Comparison of ENCODE assay signal across 13 cellular contexts in the genomic region with DNA sequence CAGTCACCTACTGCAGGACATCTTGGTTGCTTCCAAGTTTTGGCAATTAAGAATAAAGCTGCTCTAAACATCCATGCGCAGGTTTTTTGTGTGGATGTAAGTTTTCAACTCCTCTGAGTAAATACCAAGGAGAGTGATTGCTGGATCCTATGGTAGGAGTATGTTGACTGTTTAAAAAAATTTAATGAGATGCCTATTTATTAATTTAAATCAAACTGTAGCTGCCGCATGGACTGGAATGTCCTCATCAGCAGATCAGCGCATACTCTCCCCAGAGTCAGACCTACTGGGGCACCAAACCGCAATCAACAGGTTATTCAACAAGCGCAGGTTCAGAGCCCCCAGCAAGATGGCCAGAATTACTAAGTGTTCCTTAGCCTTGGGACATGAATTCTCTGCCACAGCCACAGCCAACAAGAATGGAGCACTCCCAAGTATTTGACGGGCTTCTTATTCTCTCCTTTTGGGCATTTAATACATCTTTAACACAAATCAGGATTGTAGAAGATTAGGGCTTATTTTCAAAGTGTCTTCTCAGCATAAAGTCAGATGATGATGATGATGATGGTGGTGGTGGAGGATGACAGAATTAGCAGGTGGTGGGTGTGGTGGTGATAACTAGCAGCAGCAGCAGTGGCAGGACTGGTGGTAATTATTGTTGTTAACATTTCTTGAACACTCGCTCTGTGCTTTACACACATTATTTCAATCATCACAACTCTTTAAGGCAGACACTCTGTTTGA.
DNase-seq lines count a peak whose midpoint lies in the region; ATAC-seq, FAIRE-seq and TF ChIP-seq lines count a peak whose summit lies in the region.
"Had no signal": no experiment of that assay in that cellular context is flagged by ENCODE, and none has a peak within 500 bp of the region (broad histone marks: within the 10 kb centered on the region; RNA-seq: fewer than 3 reads in every experiment).

No MANE protein-coding gene starts in this region.

- WGBS in HepG2 (ENCODE audit: low lambda C conversion rate), result 40% methylated on average over 7 of the region's 7 CpGs

- no peak for TF ChIP-seq RAD21 in HepG2 (CRISPR knock-in tag; IDR thresholded peaks at IDR 0.05)

- H3K9ac ChIP-seq in astrocyte (ENCODE audit: low read length) (no peak overlapping the region), HepG2 (ENCODE audit: insufficient read depth, low read depth, low read length) (no peak overlapping the region)

- no peak for TF ChIP-seq POLR2A in HepG2 (IDR thresholded peaks at IDR 0.05; ENCODE audit: insufficient read depth in 1 of 2, low read depth in 2 of 2, low read length in 2 of 2)

- TF ChIP-seq CTCF in right atrium auricular region (IDR thresholded peaks at IDR 0.05) (no peak), astrocyte (IDR thresholded peaks at IDR 0.05; ENCODE audit: insufficient read depth, low read depth, low read length) (no peak), HepG2 (CRISPR knock-in tag; IDR thresholded peaks at IDR 0.05) (no peak)

- peaks cover 0 to 22% of the 10 kb centered on the region in 2 donors for H3K4me1 ChIP-seq in right atrium auricular region
- H3K4me1 ChIP-seq in astrocyte (ENCODE audit: insufficient read depth, low read length), result no peaks in the 10 kb centered on the region
- no peaks in the 10 kb centered on the region for H3K4me1 ChIP-seq in HepG2 (ENCODE audit: insufficient read depth, low read length)

- H4K20me1 ChIP-seq in astrocyte (ENCODE audit: insufficient read depth, low read length) (peaks cover 65% of the 10 kb centered on the region), HepG2 (ENCODE audit: insufficient read depth, low read length) (no peaks in the 10 kb centered on the region)

- H3K79me2 ChIP-seq in astrocyte (ENCODE audit: insufficient read depth, low read length) (no peaks in the 10 kb centered on the region), HepG2 (ENCODE audit: insufficient read depth, low read length) (no peaks in the 10 kb centered on the region)

- H3K27ac ChIP-seq in right atrium auricular region (peak overlapping the region; percentile 23 to 43), astrocyte (ENCODE audit: low read depth, low read length) (no peak overlapping the region), HepG2 (ENCODE audit: extremely low read length, insufficient read depth, low read length) (no peak overlapping the region)
- H3K27ac ChIP-seq: RWPE1 had no signal

- H3K27me3 Mint-ChIP-seq in astrocyte (ENCODE audit: low read depth, unreplicated experiment), result no peaks in the 10 kb centered on the region
- H3K27me3 Mint-ChIP-seq in naive B cell, result no peaks in the 10 kb centered on the region
- H3K27me3 Mint-ChIP-seq in effector memory CD8-positive, alpha-beta T cell, result no peaks in the 10 kb centered on the region

- no TSS peak for BruUV-seq in HepG2 (replicated peaks; lab: Mats Ljungman, UMichigan)

- CTCF ChIA-PET in HepG2 (lab: Yijun Ruan, JAX; ENCODE audit: low intra/inter-chr PET ratio, low total read pairs), result no interaction called here

- H3K36me3 Mint-ChIP-seq in astrocyte (ENCODE audit: low read depth, unreplicated experiment), result peaks cover 1% of the 10 kb centered on the region
- peaks cover 0 to 9% of the 10 kb centered on the region in 2 donors for H3K36me3 Mint-ChIP-seq in naive B cell
- H3K36me3 Mint-ChIP-seq in effector memory CD8-positive, alpha-beta T cell (ENCODE audit: insufficient read depth), result peaks cover 15% of the 10 kb centered on the region

- in situ Hi-C loops in HepG2 (cut with HindIII; ENCODE audit: extremely low pct_ligation_motif_present, low pct_unique_long_range_greater_than_20kb), result no loop called here

- ATAC-seq in left cardiac atrium (no peak), naive B cell (ENCODE audit: low read depth in 2 of 2) (no peak), HG02571 (IDR thresholded peaks at IDR 0.05; ENCODE audit: unreplicated experiment) (no peak), HepG2 (no peak)
- no peak for ATAC-seq in effector memory CD8-positive, alpha-beta T cell (replicated peaks)

- H3K4me2 ChIP-seq in astrocyte (ENCODE audit: low read length), result no peak overlapping the region
- H3K4me2 ChIP-seq in HepG2 (ENCODE audit: low read depth, low read length), result no peak overlapping the region

- H3K27me3 ChIP-seq in right atrium auricular region (no peaks in the 10 kb centered on the region), astrocyte (ENCODE audit: insufficient read depth, low read length) (no peaks in the 10 kb centered on the region), HepG2 (ENCODE audit: control insufficient read depth in 1 of 2, insufficient read depth in 2 of 2, low read length in 2 of 2) (peaks cover 0 to 29% of the 10 kb centered on the region in 2 experiments; a peak in 3 of 5 replicates)

- no peak overlapping the region for H3K4me3 ChIP-seq in right atrium auricular region
- H3K4me3 ChIP-seq in astrocyte (ENCODE audit: insufficient read depth, low read depth, low read length), result no peak overlapping the region
- H3K4me3 ChIP-seq in HepG2 (replicated peaks in 1 of 3; ENCODE audit: insufficient read depth in 1 of 3, low read depth in 2 of 3, low read length in 3 of 3), result no peak overlapping the region

- H3K9me3 ChIP-seq in right atrium auricular region (no peaks in the 10 kb centered on the region), astrocyte (ENCODE audit: insufficient read depth, low read depth, low read length) (no peaks in the 10 kb centered on the region), HepG2 (ENCODE audit: low read length) (no peaks in the 10 kb centered on the region)

- no peaks in the 10 kb centered on the region for H3K36me3 ChIP-seq in right atrium auricular region
- no peaks in the 10 kb centered on the region for H3K36me3 ChIP-seq in astrocyte (ENCODE audit: insufficient read depth, low read length)
- no peaks in the 10 kb centered on the region for H3K36me3 ChIP-seq in HepG2 (replicated peaks in 1 of 2; ENCODE audit: control insufficient read depth in 1 of 2, insufficient read depth in 2 of 2, low read length in 2 of 2)

- H2AFZ ChIP-seq in astrocyte (ENCODE audit: low read depth, low read length) (no peak overlapping the region), HepG2 (ENCODE audit: low read length) (no peak overlapping the region)

- H3K27ac Mint-ChIP-seq in astrocyte (ENCODE audit: unreplicated experiment), result peak overlapping the region; percentile 54
- peak overlapping the region; percentile 2 to 77 (median 54) for H3K27ac Mint-ChIP-seq in naive B cell
- H3K27ac Mint-ChIP-seq in effector memory CD8-positive, alpha-beta T cell, result peak overlapping the region in 1 of 2 donors; percentile 28
- H3K27ac Mint-ChIP-seq: H9 had no signal

- H3K4me3 Mint-ChIP-seq in astrocyte (ENCODE audit: unreplicated experiment), result no peak overlapping the region
- H3K4me3 Mint-ChIP-seq in naive B cell, result no peak overlapping the region
- no peak overlapping the region for H3K4me3 Mint-ChIP-seq in effector memory CD8-positive, alpha-beta T cell
- H3K4me3 Mint-ChIP-seq: H9 had no signal

- POLR2A ChIA-PET in HepG2 (lab: Yijun Ruan, JAX), result no interaction called here

- H3K4me1 Mint-ChIP-seq in astrocyte (ENCODE audit: low read depth, unreplicated experiment) (peaks cover 8% of the 10 kb centered on the region), naive B cell (peaks cover 34 to 56% (median 53%) of the 10 kb centered on the region in 3 donors)
- peaks cover 48 to 84% of the 10 kb centered on the region in 2 donors for H3K4me1 Mint-ChIP-seq in effector memory CD8-positive, alpha-beta T cell (ENCODE audit: low read depth in 2 of 2)

- no peaks in the 10 kb centered on the region for H3K9me3 Mint-ChIP-seq in astrocyte (ENCODE audit: unreplicated experiment)
- peaks cover 0 to 2% (median 0%) of the 10 kb centered on the region in 7 donors for H3K9me3 Mint-ChIP-seq in naive B cell
- H3K9me3 Mint-ChIP-seq in effector memory CD8-positive, alpha-beta T cell, result no peaks in the 10 kb centered on the region
- H3K9me3 Mint-ChIP-seq: H9 had no signal

- no peak for FAIRE-seq in astrocyte (lab: Jason Lieb, UNC)
- no peak for FAIRE-seq in HepG2 (lab: Jason Lieb, UNC)

- DNase-seq in right atrium auricular region (ENCODE audit: low spot score), result no peak
- DNase-seq in left cardiac atrium, result no peak
- no peak for DNase-seq in astrocyte (ENCODE audit: low read depth)
- no peak for DNase-seq in naive B cell
- no peak for DNase-seq in effector memory CD8-positive, alpha-beta T cell
- DNase-seq in activated effector memory CD4-positive, alpha-beta T cell treated with anti-CD3 and anti-CD28 coated beads, Interleukin-2, amount 50 U/mL, for 16 hours, result no peak
- no peak for DNase-seq in HepG2 (ENCODE audit: low spot score)
- DNase-seq: DMS53, H9, NCI-H1436, NCI-H2081 had no signal

- intact Hi-C loops in left cardiac atrium (cut with DNase I), result no loop called here
- intact Hi-C loops in HepG2 (cut with micrococcal nuclease; ENCODE audit: unreplicated experiment), result no loop called here

- TF ChIP-seq EP300 in HepG2 (IDR thresholded peaks at IDR 0.05; ENCODE audit: low read depth in 2 of 2, low read length in 2 of 2), result no peak
- TF ChIP-seq EP300 in HepG2 (CRISPR knock-in tag; IDR thresholded peaks at IDR 0.05; ENCODE audit: borderline replicate concordance), result no peak

TF ChIP-seq in HepG2, 621 proteins besides CTCF, POLR2A, EP300 and RAD21:
- 0 out of 4 replicates have a peak, but pooled peaks of 1 of the 2 experiments have one; percentile 12 for TF ChIP-seq MAFK (conservative IDR thresholded peaks at IDR 0.05 in 1 of 2, IDR thresholded peaks at IDR 0.05 in 1 of 2; ENCODE audit: low read length in 2 of 2)
- TF ChIP-seq GATAD1 (CRISPR knock-in tag; IDR thresholded peaks at IDR 0.05), result no peak

Comparison
In these comparisons a context has a peak if more than half of its experiments do, and no peak if none do; other contexts are left out.
1. H3K27ac ChIP-seq: peak in right atrium auricular region (2 of 2); none in astrocyte (single experiment) and HepG2 (single experiment).